In genomic region chr20:47468290-47469050, GRCh38 we compare ENCODE assay signal across 9 cellular contexts. TPM values are rescaled to one million over a fixed set of nuclear protein-coding genes. Genes with fewer than 3 reads are reported as not detected.
A peak's percentile ranks its signal among the peaks of the same experiment; 100 is the strongest.
DNase-seq lines count a peak whose midpoint lies in the region; ATAC-seq lines count a peak whose summit lies in the region.
"Had no signal": no experiment of that assay in that cellular context is flagged by ENCODE, and none has a peak within 500 bp of the region (broad histone marks: within the 10 kb centered on the region; RNA-seq: fewer than 3 reads in every experiment).

No MANE protein-coding gene starts in this region.

- H3K36me3 Mint-ChIP-seq in stimulated activated naive CD8-positive, alpha-beta T cell treated with anti-CD3 and anti-CD28 coated beads, Interleukin-15, Interleukin-2, amounts not matched to agents 100 ng/mL and 50 ng/mL, for 24 hours (ENCODE audit: low read depth), result no peaks in the 10 kb centered on the region
- H3K36me3 Mint-ChIP-seq in T-helper 17 cell (ENCODE audit: low read depth), result no peaks in the 10 kb centered on the region
- H3K36me3 Mint-ChIP-seq in activated CD8-positive, alpha-beta T cell treated with anti-CD3 and anti-CD28 coated beads, Interleukin-2, amount 10 ng/mL, durations not matched to agents 7 days and 5 days (ENCODE audit: low read depth), result no peaks in the 10 kb centered on the region
- H3K36me3 Mint-ChIP-seq in activated T-cell treated with anti-CD3 and anti-CD28 coated beads, Interleukin-2, amount 50 U/mL, for 24 hours (ENCODE audit: low read depth), result no peaks in the 10 kb centered on the region

- POLR2A ChIA-PET in activated CD8-positive, alpha-beta T cell treated with anti-CD3 and anti-CD28 coated beads, Interleukin-2, amount 10 ng/mL, durations not matched to agents 7 days and 5 days (lab: Charles Lee), result no interaction called here

- no peaks in the 10 kb centered on the region for H3K27me3 Mint-ChIP-seq in stimulated activated naive CD8-positive, alpha-beta T cell treated with anti-CD3 and anti-CD28 coated beads, Interleukin-15, Interleukin-2, amounts not matched to agents 100 ng/mL and 50 ng/mL, for 24 hours
- H3K27me3 Mint-ChIP-seq in T-helper 17 cell, result peaks cover 5% of the 10 kb centered on the region
- H3K27me3 Mint-ChIP-seq in activated CD8-positive, alpha-beta T cell treated with anti-CD3 and anti-CD28 coated beads, Interleukin-2, amount 10 ng/mL, durations not matched to agents 7 days and 5 days (ENCODE audit: low read depth), result no peaks in the 10 kb centered on the region
- H3K27me3 Mint-ChIP-seq in activated T-cell treated with anti-CD3 and anti-CD28 coated beads, Interleukin-2, amount 50 U/mL, for 24 hours, result no peaks in the 10 kb centered on the region

- peak overlapping the region; percentile 67 for H3K27ac Mint-ChIP-seq in stimulated activated naive CD8-positive, alpha-beta T cell treated with anti-CD3 and anti-CD28 coated beads, Interleukin-15, Interleukin-2, amounts not matched to agents 100 ng/mL and 50 ng/mL, for 24 hours
- H3K27ac Mint-ChIP-seq in T-helper 17 cell, result peak overlapping the region; percentile 3
- no peak overlapping the region for H3K27ac Mint-ChIP-seq in activated CD8-positive, alpha-beta T cell treated with anti-CD3 and anti-CD28 coated beads, Interleukin-2, amount 10 ng/mL, durations not matched to agents 7 days and 5 days
- no peak overlapping the region for H3K27ac Mint-ChIP-seq in activated T-cell treated with anti-CD3 and anti-CD28 coated beads, Interleukin-2, amount 50 U/mL, for 24 hours

- H3K9me3 Mint-ChIP-seq in stimulated activated naive CD8-positive, alpha-beta T cell treated with anti-CD3 and anti-CD28 coated beads, Interleukin-15, Interleukin-2, amounts not matched to agents 100 ng/mL and 50 ng/mL, for 24 hours, result no peaks in the 10 kb centered on the region
- H3K9me3 Mint-ChIP-seq in activated CD8-positive, alpha-beta T cell treated with anti-CD3 and anti-CD28 coated beads, Interleukin-2, amount 10 ng/mL, durations not matched to agents 7 days and 5 days (ENCODE audit: insufficient read depth), result no peaks in the 10 kb centered on the region
- H3K9me3 Mint-ChIP-seq in activated T-cell treated with anti-CD3 and anti-CD28 coated beads, Interleukin-2, amount 50 U/mL, for 24 hours, result no peaks in the 10 kb centered on the region

- DNase-seq in stimulated activated naive CD8-positive, alpha-beta T cell treated with anti-CD3 and anti-CD28 coated beads, Interleukin-15, Interleukin-2, amounts not matched to agents 100 U/mL and 50 U/mL, for 24 hours, result no peak
- DNase-seq in T-helper 17 cell, result no peak
- DNase-seq in activated CD8-positive, alpha-beta T cell treated with anti-CD3 and anti-CD28 coated beads, Interleukin-2, amount 10 ng/mL, durations not matched to agents 7 days and 5 days, result no peak
- DNase-seq in SHP77 (lab: John Stamatoyannopoulos, UW), result no peak
- no peak for DNase-seq in activated T-cell treated with anti-CD3 and anti-CD28 coated beads, Interleukin-2, amount 50 U/mL, for 24 hours
- DNase-seq in pons (ENCODE audit: low spot score), result no peak
- DNase-seq: aorta had no signal

- ATAC-seq in stimulated activated naive CD8-positive, alpha-beta T cell treated with anti-CD3 and anti-CD28 coated beads, Interleukin-15, Interleukin-2, amounts not matched to agents 100 U/mL and 50 U/mL, for 24 hours, result no peak
- peak; percentile 68 for ATAC-seq in HG03280 (IDR thresholded peaks at IDR 0.05; ENCODE audit: unreplicated experiment)
- peak; percentile 41 for ATAC-seq in T-helper 17 cell
- ATAC-seq in activated CD8-positive, alpha-beta T cell treated with anti-CD3 and anti-CD28 coated beads, Interleukin-2, amount 10 ng/mL, durations not matched to agents 7 days and 5 days, result no peak

- CTCF ChIA-PET in activated CD8-positive, alpha-beta T cell treated with anti-CD3 and anti-CD28 coated beads, Interleukin-2, amount 10 ng/mL, durations not matched to agents 7 days and 5 days (lab: Charles Lee), result no interaction called here

- no peak overlapping the region for H3K4me3 Mint-ChIP-seq in stimulated activated naive CD8-positive, alpha-beta T cell treated with anti-CD3 and anti-CD28 coated beads, Interleukin-15, Interleukin-2, amounts not matched to agents 100 ng/mL and 50 ng/mL, for 24 hours
- H3K4me3 Mint-ChIP-seq in T-helper 17 cell, result no peak overlapping the region
- no peak overlapping the region for H3K4me3 Mint-ChIP-seq in activated CD8-positive, alpha-beta T cell treated with anti-CD3 and anti-CD28 coated beads, Interleukin-2, amount 10 ng/mL, durations not matched to agents 7 days and 5 days
- no peak overlapping the region for H3K4me3 Mint-ChIP-seq in activated T-cell treated with anti-CD3 and anti-CD28 coated beads, Interleukin-2, amount 50 U/mL, for 24 hours

- peaks cover 24% of the 10 kb centered on the region for H3K4me1 Mint-ChIP-seq in stimulated activated naive CD8-positive, alpha-beta T cell treated with anti-CD3 and anti-CD28 coated beads, Interleukin-15, Interleukin-2, amounts not matched to agents 100 ng/mL and 50 ng/mL, for 24 hours (ENCODE audit: low read depth)
- H3K4me1 Mint-ChIP-seq in T-helper 17 cell, result no peaks in the 10 kb centered on the region
- H3K4me1 Mint-ChIP-seq in activated CD8-positive, alpha-beta T cell treated with anti-CD3 and anti-CD28 coated beads, Interleukin-2, amount 10 ng/mL, durations not matched to agents 7 days and 5 days (ENCODE audit: low read depth), result peaks cover 13% of the 10 kb centered on the region
- peaks cover 10% of the 10 kb centered on the region for H3K4me1 Mint-ChIP-seq in activated T-cell treated with anti-CD3 and anti-CD28 coated beads, Interleukin-2, amount 50 U/mL, for 24 hours (ENCODE audit: low read depth)

- H3K9me3 ChIP-seq in T-helper 17 cell (ENCODE audit: control insufficient read depth, low read length, poor library complexity, severe bottlenecking), result no peaks in the 10 kb centered on the region

RNA-seq across cellular contexts. Expression of gene NCOA3, which starts 33.2 kb away (rescaled TPM):
- total RNA-seq in T-helper 17 cell, result 10 to 100 TPM; 55.4 to 58.2 TPM
- 10 to 100 TPM; 57.4 to 60.1 TPM for total RNA-seq in activated CD8-positive, alpha-beta T cell treated with anti-CD3 and anti-CD28 coated beads, Interleukin-2, amount 10 ng/mL, durations not matched to agents 7 days and 5 days

Comparison
In these comparisons a context has a peak if more than half of its experiments do, and no peak if none do; other contexts are left out.
1. H3K27ac Mint-ChIP-seq: peak in stimulated activated naive CD8-positive, alpha-beta T cell treated with anti-CD3 and anti-CD28 coated beads, Interleukin-15, Interleukin-2, amounts not matched to agents 100 ng/mL and 50 ng/mL, for 24 hours (single experiment) and T-helper 17 cell (single experiment); none in activated CD8-positive, alpha-beta T cell treated with anti-CD3 and anti-CD28 coated beads, Interleukin-2, amount 10 ng/mL, durations not matched to agents 7 days and 5 days (single experiment) and activated T-cell treated with anti-CD3 and anti-CD28 coated beads, Interleukin-2, amount 50 U/mL, for 24 hours (single experiment).
2. ATAC-seq: peak in HG03280 (single experiment) and T-helper 17 cell (single experiment); none in stimulated activated naive CD8-positive, alpha-beta T cell treated with anti-CD3 and anti-CD28 coated beads, Interleukin-15, Interleukin-2, amounts not matched to agents 100 U/mL and 50 U/mL, for 24 hours (single experiment) and activated CD8-positive, alpha-beta T cell treated with anti-CD3 and anti-CD28 coated beads, Interleukin-2, amount 10 ng/mL, durations not matched to agents 7 days and 5 days (single experiment).